Comparison of ENCODE assay signal across 9 cellular contexts in the genomic region with DNA sequence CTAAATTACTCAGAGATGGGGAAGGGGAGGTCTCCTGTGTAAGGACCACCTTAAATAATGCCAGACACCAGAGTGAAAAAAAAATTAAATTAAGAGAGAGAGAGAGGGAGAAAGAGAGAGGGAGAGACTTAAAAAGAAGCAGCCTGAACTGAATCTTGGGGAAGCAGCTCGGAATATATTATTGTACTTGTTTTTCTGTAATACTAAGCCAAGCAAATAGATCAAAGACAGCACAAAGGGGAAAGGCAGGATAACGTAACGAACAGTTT. TPM values are rescaled to one million over a fixed set of nuclear protein-coding genes. Genes with fewer than 3 reads are reported as not detected.
DNase-seq lines count a peak whose midpoint lies in the region; ATAC-seq and TF ChIP-seq lines count a peak whose summit lies in the region.
"Had no signal": no experiment of that assay in that cellular context is flagged by ENCODE, and none has a peak within 500 bp of the region (broad histone marks: within the 10 kb centered on the region; RNA-seq: fewer than 3 reads in every experiment).

No MANE protein-coding gene starts in this region.

- H3K4me3 ChIP-seq in body of pancreas (no peak overlapping the region), mesendoderm (ENCODE audit: low read length) (peak overlapping the region; percentile 34), thyroid gland (replicated peaks in 1 of 3) (peak overlapping the region in 1 of 3 donors; percentile 42)

- no peak overlapping the region for H3K18ac ChIP-seq in mesendoderm (ENCODE audit: low read length)

- DNase-seq in activated T-cell treated with anti-CD3 and anti-CD28 coated beads, Interleukin-2, amount 50 U/mL, for 24 hours = no peak
- no peak for DNase-seq in activated T-cell treated with anti-CD3 and anti-CD28 coated beads, Interleukin-2, amount 50 U/mL, for 48 hours
- DNase-seq in body of pancreas = no peak
- DNase-seq in mesendoderm = no peak
- DNase-seq in thyroid gland = no peak
- no peak for DNase-seq in nucleus accumbens (lab: John Stamatoyannopoulos, UW)
- DNase-seq in NCI-H2196 (lab: John Stamatoyannopoulos, UW; ENCODE audit: unreplicated experiment) = no peak

- H3K4me3 Mint-ChIP-seq in activated T-cell treated with anti-CD3 and anti-CD28 coated beads, Interleukin-2, amount 50 U/mL, for 24 hours = peak overlapping the region; percentile 79

- H3K27ac ChIP-seq in body of pancreas (peak overlapping the region in 3 of 4 donors; percentile 53 to 77 (median 71)), mesendoderm (ENCODE audit: low read depth, low read length) (no peak overlapping the region), thyroid gland (peak overlapping the region; percentile 80 to 94 (median 89))
- H3K27ac ChIP-seq: RWPE1 had no signal

- H3K4me1 Mint-ChIP-seq in activated T-cell treated with anti-CD3 and anti-CD28 coated beads, Interleukin-2, amount 50 U/mL, for 24 hours (ENCODE audit: low read depth) = peaks cover 38% of the 10 kb centered on the region

- H3K9me3 ChIP-seq in body of pancreas (no peaks in the 10 kb centered on the region), thyroid gland (no peaks in the 10 kb centered on the region)

- ATAC-seq in body of pancreas (no peak), HG02642 (IDR thresholded peaks at IDR 0.05; ENCODE audit: poor library complexity, unreplicated experiment) (no peak)

- intact Hi-C loops in body of pancreas (cut with DNase I) (no loop called here), thyroid gland (cut with DNase I) (loop anchor here (10.0 kb wide), 1 partner anchor 181 kb away; a partner anchor contains a TSS)

- H3K4me2 ChIP-seq in mesendoderm (ENCODE audit: low read length) = peak overlapping the region; percentile 78

- no peak overlapping the region for H4K8ac ChIP-seq in mesendoderm (ENCODE audit: low read depth, low read length)

- no peak overlapping the region for H2BK15ac ChIP-seq in mesendoderm (replicated peaks; ENCODE audit: low read depth)

- no peaks in the 10 kb centered on the region for H3K79me2 ChIP-seq in mesendoderm (ENCODE audit: control insufficient read depth, insufficient read depth, low read length)

- H2BK5ac ChIP-seq in mesendoderm (ENCODE audit: low read length) = no peak overlapping the region

- peaks cover 9% of the 10 kb centered on the region for H3K36me3 Mint-ChIP-seq in activated T-cell treated with anti-CD3 and anti-CD28 coated beads, Interleukin-2, amount 50 U/mL, for 24 hours (ENCODE audit: low read depth)

- no peak overlapping the region for H3K23ac ChIP-seq in mesendoderm (ENCODE audit: low read length)

- H3K56ac ChIP-seq in mesendoderm (ENCODE audit: low read length) = peak overlapping the region; percentile 85

- TF ChIP-seq POLR2A in body of pancreas (IDR thresholded peaks at IDR 0.05) = no peak
- TF ChIP-seq POLR2A in thyroid gland (IDR thresholded peaks at IDR 0.05) = no peak

- no peak overlapping the region for H4K5ac ChIP-seq in mesendoderm (ENCODE audit: low read length)

- TF ChIP-seq CTCF in body of pancreas (IDR thresholded peaks at IDR 0.05) (no peak), thyroid gland (IDR thresholded peaks at IDR 0.05) (no peak)

- H3K27me3 Mint-ChIP-seq in activated T-cell treated with anti-CD3 and anti-CD28 coated beads, Interleukin-2, amount 50 U/mL, for 24 hours = peaks cover 53% of the 10 kb centered on the region

- H3K79me1 ChIP-seq in mesendoderm (ENCODE audit: low read length) = no peaks in the 10 kb centered on the region

- H3K9ac ChIP-seq in mesendoderm (ENCODE audit: low read length) = peak overlapping the region; percentile 66

- H3K36me3 ChIP-seq in body of pancreas (replicated peaks in 1 of 2; ENCODE audit: insufficient read depth in 1 of 2, low read depth in 2 of 2) = no peaks in the 10 kb centered on the region
- no peaks in the 10 kb centered on the region for H3K36me3 ChIP-seq in mesendoderm (ENCODE audit: control insufficient read depth, insufficient read depth, low read length)
- H3K36me3 ChIP-seq in thyroid gland = no peaks in the 10 kb centered on the region

- H3K9me3 Mint-ChIP-seq in activated T-cell treated with anti-CD3 and anti-CD28 coated beads, Interleukin-2, amount 50 U/mL, for 24 hours = no peaks in the 10 kb centered on the region

- no peak overlapping the region for H2AK5ac ChIP-seq in mesendoderm (ENCODE audit: low read length)

- peak overlapping the region; percentile 73 for H3K4ac ChIP-seq in mesendoderm (ENCODE audit: low read depth, low read length)

- 48 to 54% methylated on average over 3 of the region's 3 CpGs for WGBS in body of pancreas, 2 donors
- no CpG with 5 or more reads among the region's 3 CpGs for WGBS in mesendoderm (ENCODE audit: extremely low coverage, insufficient coverage, low lambda C conversion rate)
- WGBS in thyroid gland, 2 donors = 48 to 63% methylated on average over 3 of the region's 3 CpGs

- H2BK120ac ChIP-seq in mesendoderm (ENCODE audit: low read depth, low read length) = no peak overlapping the region

- peak overlapping the region; percentile 86 for H3K27ac Mint-ChIP-seq in activated T-cell treated with anti-CD3 and anti-CD28 coated beads, Interleukin-2, amount 50 U/mL, for 24 hours

- H3K4me1 ChIP-seq in body of pancreas (peaks cover 21% of the 10 kb centered on the region), mesendoderm (ENCODE audit: control insufficient read depth, low read depth, low read length) (peaks cover 14% of the 10 kb centered on the region), thyroid gland (peaks cover 0 to 18% of the 10 kb centered on the region in 2 donors)

- H3K27me3 ChIP-seq in body of pancreas (peaks cover 0 to 18% of the 10 kb centered on the region in 2 donors), mesendoderm (ENCODE audit: insufficient read depth, low read length, poor library complexity) (peaks cover 41% of the 10 kb centered on the region), thyroid gland (peaks cover 11% of the 10 kb centered on the region)

RNA-seq across cellular contexts. Expression of a gene that starts 4.6 kb away (rescaled TPM):
- total RNA-seq in body of pancreas (10 to 100 TPM; 18.5 to 24.6 TPM), thyroid gland (10 to 100 TPM; 21.7 to 52.1 (median 37.9) TPM)
- polyA plus RNA-seq in mesendoderm (2013, experiment 1 of 2) = 0.74 TPM
- 0.83 TPM for polyA plus RNA-seq in mesendoderm (2013, experiment 2 of 2)
